In the genomic region with DNA sequence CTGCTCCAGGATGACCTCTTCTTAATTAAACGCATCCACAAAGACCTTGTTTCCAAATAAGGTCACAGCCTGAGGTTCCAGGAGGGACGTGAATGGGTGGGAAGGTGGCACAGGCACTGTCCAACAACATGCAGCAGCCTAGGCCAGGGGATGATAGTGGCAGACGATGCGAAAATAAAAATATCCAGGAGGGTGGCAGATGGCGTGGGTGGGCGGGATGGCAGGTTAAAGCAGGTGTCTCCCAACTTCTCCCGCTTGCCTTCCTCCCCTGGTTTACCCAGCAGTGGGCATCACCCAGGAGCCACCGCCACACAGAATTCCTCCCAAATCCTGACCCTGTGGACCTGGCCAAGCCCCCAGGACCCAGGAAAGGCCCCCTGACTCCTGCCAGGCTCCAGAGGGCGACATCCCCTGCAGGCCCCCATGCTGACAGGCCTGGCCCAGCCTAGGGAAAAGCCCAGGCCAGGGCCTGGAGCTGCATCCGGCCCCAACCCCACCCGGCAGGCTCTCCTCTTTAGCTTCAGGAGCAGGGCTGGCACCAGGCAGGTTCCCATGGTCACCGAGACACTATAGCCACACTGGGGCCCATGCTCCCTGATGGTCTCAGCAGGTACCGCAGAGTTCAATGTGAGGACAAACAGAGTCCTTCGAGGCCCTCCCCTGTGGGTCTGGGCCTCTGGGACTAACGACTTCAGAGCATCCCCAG, we compare ENCODE assay signal across 12 cellular contexts. TPM values are rescaled to one million over a fixed set of nuclear protein-coding genes. Genes with fewer than 3 reads are reported as not detected.
DNase-seq lines count a peak whose midpoint lies in the region; ATAC-seq and TF ChIP-seq lines count a peak whose summit lies in the region.
"Had no signal": no experiment of that assay in that cellular context is flagged by ENCODE, and none has a peak within 500 bp of the region (broad histone marks: within the 10 kb centered on the region; RNA-seq: fewer than 3 reads in every experiment).

No MANE protein-coding gene starts in this region.

- intact Hi-C loops in left ventricle myocardium superior (cut with micrococcal nuclease), result no loop called here

- POLR2A ChIA-PET in RWPE1 (lab: Yijun Ruan, JAX; ENCODE audit: low non-redundant PET), result no interaction called here

- no peaks in the 10 kb centered on the region for H3K9me3 Mint-ChIP-seq in activated T-cell treated with anti-CD3 and anti-CD28 coated beads, Interleukin-2, amount 50 U/mL, for 72 hours
- H3K9me3 Mint-ChIP-seq: CD4-positive, alpha-beta T cell; effector memory CD8-positive, alpha-beta T cell had no signal

- no peaks in the 10 kb centered on the region for H3K9me3 ChIP-seq in skeletal muscle tissue (ENCODE audit: control insufficient read depth in 3 of 3, low read length in 3 of 3)

- CTCF ChIA-PET in RWPE1 (lab: Yijun Ruan, JAX), result interaction anchor here (0.9 kb wide), 1 partner anchor 206 kb away, joined by 4 read pairs; no protein-coding TSS in a partner anchor

- no peaks in the 10 kb centered on the region for H3K27me3 Mint-ChIP-seq in activated T-cell treated with anti-CD3 and anti-CD28 coated beads, Interleukin-2, amount 50 U/mL, for 72 hours (ENCODE audit: low read depth)
- H3K27me3 Mint-ChIP-seq: CD4-positive, alpha-beta T cell; effector memory CD8-positive, alpha-beta T cell had no signal

- H3K27ac ChIP-seq in RWPE1 (peak overlapping the region; percentile 7; the same call in 1 of the 2 replicates), skeletal muscle tissue (ENCODE audit: low read depth, low read length) (no peak overlapping the region)
- H3K27ac ChIP-seq: hepatocyte had no signal

- no peak for TF ChIP-seq CTCF in RWPE1 (conservative IDR thresholded peaks at IDR 0.05; ENCODE audit: low read depth)

- peaks cover 55% of the 10 kb centered on the region for H3K4me1 Mint-ChIP-seq in activated T-cell treated with anti-CD3 and anti-CD28 coated beads, Interleukin-2, amount 50 U/mL, for 72 hours (ENCODE audit: low read depth)

- H3K4me3 ChIP-seq in skeletal muscle tissue (ENCODE audit: low read length in 3 of 3), result no peak overlapping the region
- H3K4me3 ChIP-seq: hepatocyte had no signal

- H3K27me3 ChIP-seq in skeletal muscle tissue (ENCODE audit: control insufficient read depth in 3 of 3, insufficient read depth in 3 of 3, low read length in 3 of 3), result no peaks in the 10 kb centered on the region
- H3K27me3 ChIP-seq: hepatocyte had no signal

- peak; percentile 18 for ATAC-seq in left ventricle myocardium superior
- ATAC-seq in activated T-cell treated with anti-CD3 and anti-CD28 coated beads, Interleukin-2, amount 50 U/mL, for 72 hours (replicated peaks in 1 of 2), result no peak
- ATAC-seq: effector memory CD8-positive, alpha-beta T cell had no signal

- no peak overlapping the region for H3K4me3 Mint-ChIP-seq in activated T-cell treated with anti-CD3 and anti-CD28 coated beads, Interleukin-2, amount 50 U/mL, for 72 hours
- H3K4me3 Mint-ChIP-seq: CD4-positive, alpha-beta T cell; effector memory CD8-positive, alpha-beta T cell had no signal

- H3K36me3 ChIP-seq in skeletal muscle tissue (ENCODE audit: control insufficient read depth in 3 of 3, insufficient read depth in 3 of 3, low read length in 3 of 3), result no peaks in the 10 kb centered on the region

- peak; percentile 46 for DNase-seq in NCI-H1092 (lab: John Stamatoyannopoulos, UW)
- DNase-seq in RWPE1 (ENCODE audit: low spot score), result no peak
- DNase-seq in left ventricle myocardium superior, result no peak
- no peak for DNase-seq in NCI-H1436 (lab: John Stamatoyannopoulos, UW)
- DNase-seq in stimulated activated CD4-positive, alpha-beta T cell treated with anti-CD3 and anti-CD28 coated beads, Interleukin-4, amount 100 ng/mL, for 24 hours, result no peak
- no peak for DNase-seq in activated T-cell treated with anti-CD3 and anti-CD28 coated beads, Interleukin-2, amount 50 U/mL, for 72 hours
- DNase-seq: activated CD8-positive, alpha-beta memory T cell treated with anti-CD3 and anti-CD28 coated beads, Interleukin-2, amount 50 U/mL, for 48 hours; CD4-positive, alpha-beta T cell; effector memory CD8-positive, alpha-beta T cell; NCI-H1930 had no signal

- H3K9ac ChIP-seq in skeletal muscle tissue (ENCODE audit: low read depth in 1 of 3, low read length in 3 of 3), result peak overlapping the region in 2 of 3 donors; percentile 5 to 40

- peaks cover 18 to 53% (median 47%) of the 10 kb centered on the region in 3 donors for H3K4me1 ChIP-seq in skeletal muscle tissue (ENCODE audit: control insufficient read depth in 3 of 3, insufficient read depth in 3 of 3, low read length in 3 of 3)

- H3K36me3 Mint-ChIP-seq in activated T-cell treated with anti-CD3 and anti-CD28 coated beads, Interleukin-2, amount 50 U/mL, for 72 hours (ENCODE audit: insufficient read depth in 2 of 2), result peaks cover 2 to 3% of the 10 kb centered on the region in 2 donors

- no peak overlapping the region for H3K27ac Mint-ChIP-seq in activated T-cell treated with anti-CD3 and anti-CD28 coated beads, Interleukin-2, amount 50 U/mL, for 72 hours
- H3K27ac Mint-ChIP-seq: CD4-positive, alpha-beta T cell had no signal

RNA-seq across cellular contexts. Expression of gene NCOR2, which starts 9.7 kb away (rescaled TPM):
- total RNA-seq in left ventricle myocardium superior (142 TPM), skeletal muscle tissue (32.9 TPM)
- total RNA-seq in activated T-cell treated with anti-CD3 and anti-CD28 coated beads, Interleukin-2, amount 50 U/mL, for 72 hours, result 100 to 1,000 TPM; 125 to 142 TPM
